18 cellular contexts compared by ENCODE assay signal in the genomic region with DNA sequence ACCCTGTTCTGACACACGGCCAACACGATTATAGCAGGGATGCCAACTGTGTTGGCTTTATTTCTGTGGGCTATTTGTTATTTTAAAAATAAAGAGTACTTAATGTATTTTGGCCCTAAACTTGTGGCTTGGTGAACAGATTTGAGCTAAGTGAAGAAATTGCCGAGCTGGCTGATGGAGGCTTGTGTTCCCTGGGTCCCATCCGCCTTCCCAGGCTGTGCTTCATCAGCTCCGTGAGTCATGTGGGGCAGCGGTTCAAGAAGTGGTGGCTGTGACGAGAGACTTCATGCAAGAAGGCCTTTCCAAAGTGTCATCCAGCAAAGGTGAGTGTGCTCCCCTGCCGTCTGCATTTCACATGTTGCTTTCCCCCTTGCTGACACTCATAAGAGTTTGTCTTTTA.
DNase-seq lines count a peak whose midpoint lies in the region; ATAC-seq and TF ChIP-seq lines count a peak whose summit lies in the region.
"Had no signal": no experiment of that assay in that cellular context is flagged by ENCODE, and none has a peak within 500 bp of the region (broad histone marks: within the 10 kb centered on the region; RNA-seq: fewer than 3 reads in every experiment).

No MANE protein-coding gene starts in this region.

- H3K27ac ChIP-seq in ascending aorta, result peak overlapping the region; percentile 29 to 37
- H3K27ac ChIP-seq in sigmoid colon, result no peak overlapping the region
- H3K27ac ChIP-seq in upper lobe of right lung, result no peak overlapping the region
- H3K27ac ChIP-seq: BLaER1, tibial nerve had no signal

- WGBS in sigmoid colon, 2 donors, result 86 to 87% methylated on average over 8 of the region's 8 CpGs

- peak; percentile 60 for DNase-seq in G401 (ENCODE audit: low spot score)
- DNase-seq in ascending aorta (ENCODE audit: low spot score in 2 of 2), result peak; percentile 26 to 80
- peak; percentile 72 for DNase-seq in Right ventricle myocardium inferior (ENCODE audit: missing footprints)
- peak; percentile 79 for DNase-seq in sigmoid colon
- no peak for DNase-seq in upper lobe of right lung
- no peak for DNase-seq in activated CD8-positive, alpha-beta memory T cell treated with anti-CD3 and anti-CD28 coated beads, Interleukin-2, amount 50 U/mL, for 4 hours
- DNase-seq: activated CD8-positive, alpha-beta T cell treated with anti-CD3 and anti-CD28 coated beads, Interleukin-2, amount 10 ng/mL, durations not matched to agents 7 days and 5 days; HFFc6; kidney; NCI-H2081 treated with DMSO at 0.1 percent for 48 hours; NCI-H524 treated with DMSO at 0.1 percent for 48 hours; stimulated activated CD4-positive, alpha-beta T cell treated with anti-CD3 and anti-CD28 coated beads, Interleukin-4, amount 100 ng/mL, for 24 hours; stimulated activated CD8-positive, alpha-beta memory T cell treated with anti-CD3 and anti-CD28 coated beads, Interleukin-4, amount 100 ng/mL, for 48 hours had no signal

- peak; percentile 79 for ATAC-seq in Right ventricle myocardium inferior
- ATAC-seq in HG02840 (IDR thresholded peaks at IDR 0.05; ENCODE audit: low FRiP score, unreplicated experiment), result no peak
- no peak for ATAC-seq in HG02678 (IDR thresholded peaks at IDR 0.05; ENCODE audit: unreplicated experiment)
- ATAC-seq in upper lobe of right lung, result no peak
- ATAC-seq: activated CD8-positive, alpha-beta T cell treated with anti-CD3 and anti-CD28 coated beads, Interleukin-2, amount 10 ng/mL, durations not matched to agents 7 days and 5 days; sciatic nerve had no signal

- peaks cover under 1 to 6% of the 10 kb centered on the region in 2 donors for H3K9me3 ChIP-seq in ascending aorta
- peaks cover 0 to 2% (median 0%) of the 10 kb centered on the region in 4 donors for H3K9me3 ChIP-seq in sigmoid colon
- H3K9me3 ChIP-seq in upper lobe of right lung, result no peaks in the 10 kb centered on the region

- intact Hi-C loops in ascending aorta (cut with DNase I) (loop anchor here (2.0 to 10.0 kb wide), 2 partner anchors 66 to 96 kb away; no protein-coding TSS in a partner anchor), Right ventricle myocardium inferior (cut with DNase I) (no loop called here), sigmoid colon (cut with DNase I) (no loop called here), upper lobe of right lung (cut with DNase I) (no loop called here)

- TF ChIP-seq EP300 in sigmoid colon (IDR thresholded peaks at IDR 0.05), result no peak

- H3K27me3 ChIP-seq in ascending aorta, result no peaks in the 10 kb centered on the region
- H3K27me3 ChIP-seq in sigmoid colon, result no peaks in the 10 kb centered on the region
- no peaks in the 10 kb centered on the region for H3K27me3 ChIP-seq in upper lobe of right lung
- H3K27me3 ChIP-seq: BLaER1, tibial nerve had no signal

- TF ChIP-seq CTCF in ascending aorta (IDR thresholded peaks at IDR 0.05) (no peak), sigmoid colon (IDR thresholded peaks at IDR 0.05) (no peak), upper lobe of right lung (IDR thresholded peaks at IDR 0.05) (no peak)

- no peak for TF ChIP-seq POLR2A in sigmoid colon (IDR thresholded peaks at IDR 0.05)

- H3K36me3 ChIP-seq in ascending aorta (no peaks in the 10 kb centered on the region), sigmoid colon (no peaks in the 10 kb centered on the region), upper lobe of right lung (no peaks in the 10 kb centered on the region)
- H3K36me3 ChIP-seq: BLaER1, tibial nerve had no signal

- in situ Hi-C loops in G401 (cut with HindIII; ENCODE audit: low sequenced_read_pairs), result no loop called here

- H3K4me1 ChIP-seq in ascending aorta (peaks cover 0 to 8% of the 10 kb centered on the region in 2 donors), sigmoid colon (peaks cover 0 to 8% (median 0%) of the 10 kb centered on the region in 4 donors), upper lobe of right lung (no peaks in the 10 kb centered on the region)

- no peak overlapping the region for H3K4me3 ChIP-seq in ascending aorta
- H3K4me3 ChIP-seq in sigmoid colon, result no peak overlapping the region
- H3K4me3 ChIP-seq in upper lobe of right lung, result no peak overlapping the region
- H3K4me3 ChIP-seq: BLaER1, tibial nerve had no signal

Comparison
In these comparisons a context has a peak if more than half of its experiments do, and no peak if none do; other contexts are left out.
1. DNase-seq: peak in G401 (single experiment), ascending aorta (2 of 2), Right ventricle myocardium inferior (single experiment) and sigmoid colon (single experiment); none in upper lobe of right lung (single experiment) and activated CD8-positive, alpha-beta memory T cell treated with anti-CD3 and anti-CD28 coated beads, Interleukin-2, amount 50 U/mL, for 4 hours (single experiment).
2. H3K27ac ChIP-seq: peak in ascending aorta (2 of 2); none in sigmoid colon (0 of 4) and upper lobe of right lung (single experiment).